19 cellular contexts compared by ENCODE assay signal in genomic region chr1:232675267-232675666, GRCh38. TPM values are rescaled to one million over a fixed set of nuclear protein-coding genes. Genes with fewer than 3 reads are reported as not detected.
DNase-seq lines count a peak whose midpoint lies in the region; ATAC-seq and TF ChIP-seq lines count a peak whose summit lies in the region.
"Had no signal": no experiment of that assay in that cellular context is flagged by ENCODE, and none has a peak within 500 bp of the region (broad histone marks: within the 10 kb centered on the region; RNA-seq: fewer than 3 reads in every experiment).

No MANE protein-coding gene starts in this region.

- H3K27me3 Mint-ChIP-seq in endodermal cell (ENCODE audit: insufficient read depth), result peaks cover 5% of the 10 kb centered on the region

- WGBS in heart left ventricle, 4 donors, result 45 to 56% (median 52%) methylated on average over 5 of the region's 5 CpGs
- WGBS in endodermal cell (ENCODE audit: insufficient coverage in 1 of 2, insufficient read length in 1 of 2), 2 experiments, result 87 to 89% methylated on average over 5 of the region's 5 CpGs

- no peak overlapping the region for H3K9ac ChIP-seq in endodermal cell (ENCODE audit: extremely low read depth, low read length, poor library complexity, severe bottlenecking)
- H3K9ac ChIP-seq in stomach smooth muscle (ENCODE audit: low read length in 2 of 2), result no peak overlapping the region

- no peaks in the 10 kb centered on the region for H3K9me3 Mint-ChIP-seq in endodermal cell
- H3K9me3 Mint-ChIP-seq: CD4-positive, alpha-beta memory T cell had no signal

- H3K27ac ChIP-seq in heart left ventricle (no peak overlapping the region), endodermal cell (ENCODE audit: low read depth, low read length) (no peak overlapping the region), stomach smooth muscle (ENCODE audit: low read length) (peak overlapping the region; percentile 38)
- H3K27ac ChIP-seq: 22Rv1, HL-60 had no signal

- TF ChIP-seq CTCF in heart left ventricle (IDR thresholded peaks at IDR 0.05) (no peak), endodermal cell (conservative IDR thresholded peaks at IDR 0.05) (no peak), omental fat pad (IDR thresholded peaks at IDR 0.05) (no peak)

- H3K4me1 ChIP-seq in heart left ventricle (no peaks in the 10 kb centered on the region), endodermal cell (ENCODE audit: control insufficient read depth, insufficient read depth, low read length) (no peaks in the 10 kb centered on the region), stomach smooth muscle (ENCODE audit: control insufficient read depth, insufficient read depth, low read length) (peaks cover 11% of the 10 kb centered on the region)
- H3K4me1 ChIP-seq: HAP-1 had no signal

- ATAC-seq in Right ventricle myocardium inferior (peak; percentile 46), heart left ventricle (no peak), left lobe of liver (peak; percentile 92), omental fat pad (ENCODE audit: low FRiP score) (no peak)
- ATAC-seq: K562 had no signal

- H3K36me3 ChIP-seq in heart left ventricle, result no peaks in the 10 kb centered on the region
- no peaks in the 10 kb centered on the region for H3K36me3 ChIP-seq in endodermal cell (ENCODE audit: control insufficient read depth, insufficient read depth, low read length)
- no peaks in the 10 kb centered on the region for H3K36me3 ChIP-seq in stomach smooth muscle (ENCODE audit: control insufficient read depth in 2 of 2, insufficient read depth in 2 of 2, low read length in 2 of 2)
- H3K36me3 ChIP-seq: HAP-1 had no signal

- no peak for TF ChIP-seq POLR2A in heart left ventricle (IDR thresholded peaks at IDR 0.05)

- H3K4me1 Mint-ChIP-seq in endodermal cell, result peaks cover 28% of the 10 kb centered on the region
- H3K4me1 Mint-ChIP-seq: CD4-positive, alpha-beta memory T cell had no signal

- no peaks in the 10 kb centered on the region for H3K36me3 Mint-ChIP-seq in endodermal cell (ENCODE audit: low read depth)
- H3K36me3 Mint-ChIP-seq: CD4-positive, alpha-beta memory T cell had no signal

- no peaks in the 10 kb centered on the region for H3K27me3 ChIP-seq in heart left ventricle
- no peaks in the 10 kb centered on the region for H3K27me3 ChIP-seq in endodermal cell (ENCODE audit: control insufficient read depth, insufficient read depth, low read length, poor library complexity, severe bottlenecking)
- no peaks in the 10 kb centered on the region for H3K27me3 ChIP-seq in stomach smooth muscle (ENCODE audit: control insufficient read depth in 1 of 2, insufficient read depth in 2 of 2, low read length in 2 of 2)

- H3K27ac Mint-ChIP-seq in endodermal cell, result no peak overlapping the region

- no peaks in the 10 kb centered on the region for H3K9me3 ChIP-seq in heart left ventricle
- no peaks in the 10 kb centered on the region for H3K9me3 ChIP-seq in endodermal cell (ENCODE audit: control insufficient read depth, low read length)
- H3K9me3 ChIP-seq in stomach smooth muscle (ENCODE audit: control insufficient read depth in 2 of 2, low read length in 2 of 2), result no peaks in the 10 kb centered on the region
- H3K9me3 ChIP-seq: HAP-1 had no signal

- H3K4me3 ChIP-seq in heart left ventricle (no peak overlapping the region), endodermal cell (ENCODE audit: low read length) (no peak overlapping the region), stomach smooth muscle (ENCODE audit: low read length in 2 of 2) (no peak overlapping the region)
- H3K4me3 ChIP-seq: HAP-1, K562 had no signal

- no peak overlapping the region for H3K4me3 Mint-ChIP-seq in endodermal cell
- H3K4me3 Mint-ChIP-seq: CD4-positive, alpha-beta memory T cell had no signal

- DNase-seq in Right ventricle myocardium inferior (ENCODE audit: missing footprints) (no peak), heart left ventricle (no peak), endodermal cell (peak; percentile 66), left lobe of liver (ENCODE audit: low spot score) (peak; percentile 69), omental fat pad (ENCODE audit: low spot score) (no peak), HK-2 (ENCODE audit: unreplicated experiment) (no peak), SW480 (ENCODE audit: low spot score) (no peak)
- DNase-seq: Calu3; CD4-positive, alpha-beta memory T cell; DMS53; NCI-H1436; NCI-H2081 treated with DMSO at 0.1 percent for 48 hours; NCI-H510A treated with DMSO at 0.1 percent for 48 hours; NCI-H82 had no signal

- intact Hi-C loops in Right ventricle myocardium inferior (cut with DNase I) (no loop called here), heart left ventricle (cut with DNase I) (no loop called here)

RNA-seq across cellular contexts. Expression of gene SIPA1L2, which starts 45.3 kb away (rescaled TPM):
- total RNA-seq in Right ventricle myocardium inferior (120 TPM), heart left ventricle (100 to 1,000 TPM in 5 of 9 donors, 10 to 100 TPM in 4; 70.8 to 148 (median 102) TPM), endodermal cell (10 to 100 TPM; 34.7 to 41.5 TPM), left lobe of liver (3.0 TPM), omental fat pad (100 to 1,000 TPM in 1 of 4 donors, 10 to 100 TPM in 3; 20.5 to 111 (median 39.8) TPM)
- polyA plus RNA-seq in heart left ventricle, result 100 to 1,000 TPM in 1 of 2 donors, 10 to 100 TPM in 1; 18.1 to 103 TPM
- 40.1 TPM for polyA plus RNA-seq in endodermal cell (2013, experiment 1 of 2)
- 41.6 TPM for polyA plus RNA-seq in endodermal cell (2013, experiment 2 of 2)
- polyA plus RNA-seq: K562 had no signal

Comparison
In these comparisons a context has a peak if more than half of its experiments do, and no peak if none do; other contexts are left out.
1. ATAC-seq: peak in Right ventricle myocardium inferior (single experiment) and left lobe of liver (single experiment); none in heart left ventricle (0 of 4) and omental fat pad (single experiment).
2. DNase-seq: peak in endodermal cell (single experiment) and left lobe of liver (single experiment); none in Right ventricle myocardium inferior (single experiment), heart left ventricle (0 of 5), omental fat pad (single experiment), HK-2 (single experiment) and SW480 (single experiment).